In the genomic region with DNA sequence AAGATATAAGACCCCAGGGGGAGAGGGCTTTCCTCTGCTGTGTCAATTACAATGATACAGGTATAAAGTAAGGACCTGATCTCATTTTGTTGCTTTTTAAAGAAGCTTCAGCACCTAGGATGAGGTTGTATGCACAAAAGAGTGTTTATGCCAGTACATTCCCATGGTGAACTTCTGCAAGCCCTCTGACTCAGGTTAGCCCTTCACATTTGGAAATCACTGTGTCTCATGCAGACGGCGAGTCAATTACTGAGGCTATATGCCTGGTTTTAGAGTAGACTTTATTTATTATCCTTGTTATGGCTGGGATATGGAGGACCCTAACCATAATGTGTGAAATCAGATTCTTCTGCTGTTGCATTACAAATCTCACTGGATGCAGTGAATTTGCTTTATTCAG, we compare ENCODE assay signal across 27 cellular contexts.
"Had no signal": no experiment of that assay in that cellular context is flagged by ENCODE, and none has a peak within 500 bp of the region (broad histone marks: within the 10 kb centered on the region; RNA-seq: fewer than 3 reads in every experiment).

No MANE protein-coding gene starts in this region.

- H3K27ac ChIP-seq: pancreas, prostate gland, sigmoid colon, upper lobe of left lung had no signal

- FAIRE-seq: endothelial cell of umbilical vein, frontal cortex, islet of Langerhans, pancreas had no signal

- H3K4me1 ChIP-seq: pancreas, prostate gland had no signal

- H3K4me2 ChIP-seq: smooth muscle cell had no signal

- H3K4me3 ChIP-seq: pancreas, prostate gland, sigmoid colon, smooth muscle cell, upper lobe of left lung had no signal

- DNase-seq: activated CD4-positive, alpha-beta T cell treated with anti-CD3 and anti-CD28 coated beads for 4 hours; activated CD4-positive, alpha-beta T cell treated with anti-CD3 and anti-CD28 coated beads, Interleukin-2, amount 50 U/mL, for 4 hours; activated naive CD4-positive, alpha-beta T cell; activated T-cell treated with anti-CD3 and anti-CD28 coated beads for 4 hours; activated T-cell treated with anti-CD3 and anti-CD28 coated beads, Interleukin-2, amount 50 U/mL, for 72 hours; aorta; caudate nucleus; left colon; midbrain; naive thymus-derived CD4-positive, alpha-beta T cell; pancreas; sigmoid colon; stimulated activated CD4-positive, alpha-beta T cell treated with anti-CD3 and anti-CD28 coated beads, Interleukin-1b, Interleukin-23, amount 100 ng/mL, for 48 hours; stimulated activated CD4-positive, alpha-beta T cell treated with anti-CD3 and anti-CD28 coated beads, Interleukin-4, amount 100 ng/mL, for 4 hours; stimulated activated CD8-positive, alpha-beta memory T cell treated with anti-CD3 and anti-CD28 coated beads, Interleukin-4, amount 100 ng/mL, for 48 hours; stimulated activated naive CD8-positive, alpha-beta T cell treated with anti-CD3 and anti-CD28 coated beads, Interleukin-15, amount 100 ng/mL, for 72 hours; substantia nigra; T-helper 1 cell; upper lobe of left lung had no signal

- ATAC-seq: activated naive CD4-positive, alpha-beta T cell treated with anti-CD3 and anti-CD28 coated beads, Interleukin-2, amount 50 U/mL, for 72 hours; activated T-cell treated with anti-CD3 and anti-CD28 coated beads, Interleukin-2, amount 50 U/mL, for 72 hours; esophagus mucosa; left colon; naive thymus-derived CD4-positive, alpha-beta T cell; pancreas; stimulated activated memory B cell treated with anti-CD40 and anti-IgM and Interleukin-4, amounts not matched to agents 10 μg/mL and 1 μg/mL and 100 μg/mL, for 72 hours; stimulated activated naive CD8-positive, alpha-beta T cell treated with anti-CD3 and anti-CD28 coated beads, Interleukin-15, amount 100 ng/mL, for 72 hours had no signal

- H3K9me3 ChIP-seq: pancreas, prostate gland, sigmoid colon, upper lobe of left lung had no signal

- H3K27me3 ChIP-seq: pancreas, sigmoid colon, upper lobe of left lung had no signal

- H3K36me3 ChIP-seq: pancreas, prostate gland, sigmoid colon, upper lobe of left lung had no signal
